Comparison of ENCODE assay signal across 8 cellular contexts in the genomic region with DNA sequence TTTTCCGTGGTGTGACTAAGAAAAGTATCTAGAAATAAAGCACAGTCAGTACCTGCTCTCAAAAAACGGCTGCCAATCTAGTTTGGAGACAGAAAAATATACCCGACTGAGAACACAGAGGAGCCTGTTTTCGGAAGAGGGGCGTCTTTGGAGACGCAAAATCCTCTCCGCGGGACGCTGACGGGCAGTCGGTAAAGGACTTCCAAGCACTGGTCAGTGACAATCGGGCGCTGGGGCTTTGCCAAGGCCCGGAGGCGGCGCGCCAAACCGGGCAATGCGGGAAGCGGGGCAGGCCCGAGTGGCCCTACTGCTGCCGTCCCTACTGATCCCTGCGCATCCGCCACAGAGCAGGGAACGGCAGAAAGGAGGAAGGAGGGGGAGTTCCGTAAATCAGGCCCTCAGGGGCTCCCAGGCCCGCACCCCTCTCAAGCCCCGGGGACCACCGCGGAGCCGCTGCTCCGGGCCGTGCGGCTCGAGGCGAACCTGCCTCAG. TPM values are rescaled to one million over a fixed set of nuclear protein-coding genes. Genes with fewer than 3 reads are reported as not detected.
DNase-seq lines count a peak whose midpoint lies in the region; ATAC-seq and TF ChIP-seq lines count a peak whose summit lies in the region.

No MANE protein-coding gene starts in this region.

- H3K9me3 ChIP-seq in CD8-positive, alpha-beta memory T cell (ENCODE audit: low read length), result no peaks in the 10 kb centered on the region
- H3K9me3 ChIP-seq in KOPT-K1 (ENCODE audit: insufficient read depth, low read length, poor library complexity, severe bottlenecking) (no peaks in the 10 kb centered on the region), neural progenitor cell (ENCODE audit: low read depth) (no peaks in the 10 kb centered on the region)

- H3K4me3 ChIP-seq in CD8-positive, alpha-beta memory T cell (ENCODE audit: low read length), result peak overlapping the region; percentile 78
- H3K4me3 ChIP-seq in neural progenitor cell, result peak overlapping the region; percentile 96

- peak; percentile 22 for ATAC-seq in GM19395 (IDR thresholded peaks at IDR 0.05; ENCODE audit: unreplicated experiment)

- H3K27me3 ChIP-seq in CD8-positive, alpha-beta memory T cell (ENCODE audit: insufficient read depth, low read length, poor library complexity, severe bottlenecking), result no peaks in the 10 kb centered on the region
- no peaks in the 10 kb centered on the region for H3K27me3 ChIP-seq in neural progenitor cell

- H3K36me3 Mint-ChIP-seq in CD8-positive, alpha-beta memory T cell, result peaks cover 0 to 17% (median 6%) of the 10 kb centered on the region in 3 donors
- peaks cover 3% of the 10 kb centered on the region for H3K36me3 Mint-ChIP-seq in activated T-helper 1 cell treated with anti-CD3 and anti-CD28 coated beads, Interleukin-12 subunit alpha, Interleukin-12 subunit beta, Interleukin-2, Interleukin-4 antibody, amounts not matched to agents 30 ng/mL and 10 ng/mL and 1 ng/mL, durations not matched to agents 14 hours and 24 hours and 36 hours (ENCODE audit: low read depth)
- peaks cover 23% of the 10 kb centered on the region for H3K36me3 Mint-ChIP-seq in neural progenitor cell

- peak in 2 of 5 donors; percentile 3 to 49 for DNase-seq in CD8-positive, alpha-beta memory T cell
- no peak for DNase-seq in activated T-helper 1 cell treated with anti-CD3 and anti-CD28 coated beads, Interleukin-12 subunit alpha, Interleukin-12 subunit beta, Interleukin-2, Interleukin-4 antibody, amounts not matched to agents 30 ng/mL and 10 ng/mL and 1 ng/mL, durations not matched to agents 14 hours and 24 hours and 36 hours (ENCODE audit: low spot score)
- DNase-seq in foreskin melanocyte (peak; percentile 42), neural progenitor cell (ENCODE audit: low spot score) (peak; percentile 84), DMS153 (lab: John Stamatoyannopoulos, UW) (no peak), germinal center (ENCODE audit: low spot score) (no peak)

- H3K4me3 Mint-ChIP-seq in CD8-positive, alpha-beta memory T cell, result peak overlapping the region; percentile 87 to 92 (median 89)
- peak overlapping the region; percentile 86 for H3K4me3 Mint-ChIP-seq in activated T-helper 1 cell treated with anti-CD3 and anti-CD28 coated beads, Interleukin-12 subunit alpha, Interleukin-12 subunit beta, Interleukin-2, Interleukin-4 antibody, amounts not matched to agents 30 ng/mL and 10 ng/mL and 1 ng/mL, durations not matched to agents 14 hours and 24 hours and 36 hours
- H3K4me3 Mint-ChIP-seq in neural progenitor cell, result peak overlapping the region; percentile 89

- POLR2A ChIA-PET in CD8-positive, alpha-beta memory T cell (lab: Charles Lee), result interaction anchor here (0.7 to 1.2 kb wide), 3 partner anchors 18 to 176 kb away, joined by 3 to 11 read pairs (median 9); a partner anchor contains a TSS

- H3K4me2 ChIP-seq in neural progenitor cell, result peak overlapping the region; percentile 82

- TF ChIP-seq CTCF in neural progenitor cell (IDR thresholded peaks at IDR 0.05), result no peak

- peaks cover 19% of the 10 kb centered on the region for H3K4me1 ChIP-seq in CD8-positive, alpha-beta memory T cell (ENCODE audit: insufficient read depth, low read length)
- H3K4me1 ChIP-seq in neural progenitor cell, result peaks cover 40% of the 10 kb centered on the region

- peaks cover 22% of the 10 kb centered on the region for H4K20me1 ChIP-seq in neural progenitor cell (ENCODE audit: low read depth)

- peak overlapping the region; percentile 61 to 97 (median 91) for H3K27ac Mint-ChIP-seq in CD8-positive, alpha-beta memory T cell
- peak overlapping the region; percentile 86 for H3K27ac Mint-ChIP-seq in activated T-helper 1 cell treated with anti-CD3 and anti-CD28 coated beads, Interleukin-12 subunit alpha, Interleukin-12 subunit beta, Interleukin-2, Interleukin-4 antibody, amounts not matched to agents 30 ng/mL and 10 ng/mL and 1 ng/mL, durations not matched to agents 14 hours and 24 hours and 36 hours
- peak overlapping the region; percentile 72 for H3K27ac Mint-ChIP-seq in neural progenitor cell

- peaks cover 10 to 38% (median 25%) of the 10 kb centered on the region in 3 donors for H3K4me1 Mint-ChIP-seq in CD8-positive, alpha-beta memory T cell
- peaks cover 17% of the 10 kb centered on the region for H3K4me1 Mint-ChIP-seq in activated T-helper 1 cell treated with anti-CD3 and anti-CD28 coated beads, Interleukin-12 subunit alpha, Interleukin-12 subunit beta, Interleukin-2, Interleukin-4 antibody, amounts not matched to agents 30 ng/mL and 10 ng/mL and 1 ng/mL, durations not matched to agents 14 hours and 24 hours and 36 hours (ENCODE audit: low read depth)
- H3K4me1 Mint-ChIP-seq in neural progenitor cell, result peaks cover 30% of the 10 kb centered on the region

- H3F3A ChIP-seq in neural progenitor cell (ENCODE audit: low read depth), result peaks cover 31% of the 10 kb centered on the region

- no peaks in the 10 kb centered on the region for H3K9me3 Mint-ChIP-seq in CD8-positive, alpha-beta memory T cell
- H3K9me3 Mint-ChIP-seq in activated T-helper 1 cell treated with anti-CD3 and anti-CD28 coated beads, Interleukin-12 subunit alpha, Interleukin-12 subunit beta, Interleukin-2, Interleukin-4 antibody, amounts not matched to agents 30 ng/mL and 10 ng/mL and 1 ng/mL, durations not matched to agents 14 hours and 24 hours and 36 hours, result no peaks in the 10 kb centered on the region
- no peaks in the 10 kb centered on the region for H3K9me3 Mint-ChIP-seq in neural progenitor cell

- H3K27ac ChIP-seq in CD8-positive, alpha-beta memory T cell (ENCODE audit: low read depth, low read length), result peak overlapping the region; percentile 88
- H3K27ac ChIP-seq in KOPT-K1 (ENCODE audit: low read depth, low read length, poor library complexity, severe bottlenecking) (peak overlapping the region; percentile 79), neural progenitor cell (peak overlapping the region; percentile 98)

- peak overlapping the region; percentile 13 for H2AFZ ChIP-seq in neural progenitor cell (replicated peaks)

- H3K27me3 Mint-ChIP-seq in CD8-positive, alpha-beta memory T cell, result no peaks in the 10 kb centered on the region
- peaks cover 5% of the 10 kb centered on the region for H3K27me3 Mint-ChIP-seq in activated T-helper 1 cell treated with anti-CD3 and anti-CD28 coated beads, Interleukin-12 subunit alpha, Interleukin-12 subunit beta, Interleukin-2, Interleukin-4 antibody, amounts not matched to agents 30 ng/mL and 10 ng/mL and 1 ng/mL, durations not matched to agents 14 hours and 24 hours and 36 hours (ENCODE audit: insufficient read depth)
- no peaks in the 10 kb centered on the region for H3K27me3 Mint-ChIP-seq in neural progenitor cell (ENCODE audit: insufficient read depth, low read depth)

- intact Hi-C loops in activated T-helper 1 cell treated with anti-CD3 and anti-CD28 coated beads, Interleukin-12 subunit alpha, Interleukin-12 subunit beta, Interleukin-2, Interleukin-4 antibody, amounts not matched to agents 30 ng/mL and 10 ng/mL and 1 ng/mL, durations not matched to agents 14 hours and 24 hours and 36 hours (cut with micrococcal nuclease), result loop anchor here (1.0 to 5.0 kb wide), 5 partner anchors 60 to 567 kb away; a partner anchor contains a TSS

- CTCF ChIA-PET in CD8-positive, alpha-beta memory T cell (lab: Charles Lee), result interaction anchor here (1.6 kb wide), 1 partner anchor 60 kb away, joined by 5 read pairs; a partner anchor contains a TSS

- H3K79me2 ChIP-seq in neural progenitor cell (ENCODE audit: low read depth), result peaks cover 52% of the 10 kb centered on the region

- H3K36me3 ChIP-seq in CD8-positive, alpha-beta memory T cell (ENCODE audit: insufficient read depth, low read length), result no peaks in the 10 kb centered on the region
- H3K36me3 ChIP-seq in KOPT-K1 (ENCODE audit: insufficient read depth, low read length) (no peaks in the 10 kb centered on the region; the same call in 1 of the 2 replicates), neural progenitor cell (peaks cover 13% of the 10 kb centered on the region)

- peak overlapping the region; percentile 95 for H3K9ac ChIP-seq in neural progenitor cell

RNA-seq across cellular contexts. Expression of a gene that starts 0.6 kb away (rescaled TPM):
- total RNA-seq in CD8-positive, alpha-beta memory T cell, result 10 to 100 TPM; 21.6 to 25.0 TPM
- 2.7 TPM for polyA plus RNA-seq in CD8-positive, alpha-beta memory T cell
- 11.9 and 16.5 TPM in 2 replicates for total RNA-seq in activated T-helper 1 cell treated with anti-CD3 and anti-CD28 coated beads, Interleukin-12 subunit alpha, Interleukin-12 subunit beta, Interleukin-2, Interleukin-4 antibody, amounts not matched to agents 30 ng/mL and 10 ng/mL and 1 ng/mL, durations not matched to agents 14 hours and 24 hours and 36 hours
- 49.9 and 83.1 TPM in 2 replicates for total RNA-seq in neural progenitor cell (ENCODE audit: low replicate concordance)

RNA-seq across cellular contexts. Expression of a gene that starts 59.6 kb away (rescaled TPM):
- total RNA-seq in CD8-positive, alpha-beta memory T cell, result 10 to 100 TPM; 29.6 to 32.9 TPM
- 6.5 TPM for polyA plus RNA-seq in CD8-positive, alpha-beta memory T cell
- 32.4 and 34.8 TPM in 2 replicates for total RNA-seq in activated T-helper 1 cell treated with anti-CD3 and anti-CD28 coated beads, Interleukin-12 subunit alpha, Interleukin-12 subunit beta, Interleukin-2, Interleukin-4 antibody, amounts not matched to agents 30 ng/mL and 10 ng/mL and 1 ng/mL, durations not matched to agents 14 hours and 24 hours and 36 hours
- 13.0 and 22.4 TPM in 2 replicates for total RNA-seq in neural progenitor cell (ENCODE audit: low replicate concordance)

Comparison
In these comparisons a context has a peak if more than half of its experiments do, and no peak if none do; other contexts are left out.
1. DNase-seq: peak in foreskin melanocyte (single experiment) and neural progenitor cell (single experiment); none in activated T-helper 1 cell treated with anti-CD3 and anti-CD28 coated beads, Interleukin-12 subunit alpha, Interleukin-12 subunit beta, Interleukin-2, Interleukin-4 antibody, amounts not matched to agents 30 ng/mL and 10 ng/mL and 1 ng/mL, durations not matched to agents 14 hours and 24 hours and 36 hours (single experiment), DMS153 (single experiment) and germinal center (single experiment).
2. Peak in every context shown above with its lines, with median percentiles within 50 percentile points of each other: H3K27ac ChIP-seq, H3K27ac Mint-ChIP-seq and H3K4me3 Mint-ChIP-seq.